Comparison of ENCODE assay signal across 1 cellular context in the genomic region with DNA sequence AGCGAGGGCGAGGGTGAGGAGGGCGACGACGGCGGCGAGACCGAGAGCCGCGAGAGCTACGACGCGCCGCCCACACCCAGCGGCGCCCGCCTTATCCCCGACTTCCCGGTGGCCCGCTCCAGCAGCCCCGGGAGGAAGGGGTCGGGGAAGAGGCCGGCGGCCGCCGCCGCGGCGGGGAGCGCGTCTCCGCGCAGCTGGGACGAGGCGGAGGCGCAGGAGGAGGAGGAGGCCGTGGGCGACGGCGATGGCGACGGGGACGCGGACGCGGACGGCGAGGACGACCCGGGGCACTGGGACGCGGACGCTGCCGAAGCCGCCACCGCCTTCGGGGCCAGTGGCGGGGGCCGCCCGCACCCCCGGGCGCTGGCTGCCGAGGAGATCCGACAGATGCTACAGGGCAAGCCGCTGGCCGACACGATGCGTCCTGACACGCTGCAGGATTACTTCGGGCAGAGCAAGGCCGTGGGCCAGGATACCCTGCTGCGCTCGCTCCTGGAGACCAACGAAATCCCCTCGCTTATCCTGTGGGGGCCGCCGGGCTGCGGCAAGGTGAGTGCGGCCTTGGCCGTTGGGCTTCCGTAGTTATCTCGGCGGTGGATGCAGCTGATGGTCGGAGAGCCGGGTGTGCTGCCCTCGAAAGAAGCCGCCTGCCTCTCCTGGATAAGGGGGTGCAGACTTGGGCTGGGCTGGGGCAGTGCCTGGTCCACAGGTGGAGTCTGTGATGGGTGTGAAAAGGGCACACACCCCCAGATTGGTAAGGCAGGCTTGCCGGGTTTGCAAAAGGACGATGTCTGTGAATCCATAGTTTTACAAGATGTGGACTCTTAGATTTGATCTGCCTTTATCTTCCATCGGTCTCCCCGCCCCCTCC.
TF ChIP-seq lines count a peak whose summit lies in the region.

No MANE protein-coding gene starts in this region.

TF ChIP-seq in HepG2, 621 proteins besides CTCF, POLR2A, EP300 and RAD21 (continues in another document):
- TF ChIP-seq IRF2 (CRISPR knock-in tag; IDR thresholded peaks at IDR 0.05) = no peak
- no peak for TF ChIP-seq KLF13 (CRISPR knock-in tag; IDR thresholded peaks at IDR 0.05)
- no peak for TF ChIP-seq ZNF354B (CRISPR knock-in tag; IDR thresholded peaks at IDR 0.05)
- no peak for TF ChIP-seq ZBTB3 (CRISPR knock-in tag; IDR thresholded peaks at IDR 0.05; ENCODE audit: borderline replicate concordance, low read depth)
- TF ChIP-seq, protein P1, sequence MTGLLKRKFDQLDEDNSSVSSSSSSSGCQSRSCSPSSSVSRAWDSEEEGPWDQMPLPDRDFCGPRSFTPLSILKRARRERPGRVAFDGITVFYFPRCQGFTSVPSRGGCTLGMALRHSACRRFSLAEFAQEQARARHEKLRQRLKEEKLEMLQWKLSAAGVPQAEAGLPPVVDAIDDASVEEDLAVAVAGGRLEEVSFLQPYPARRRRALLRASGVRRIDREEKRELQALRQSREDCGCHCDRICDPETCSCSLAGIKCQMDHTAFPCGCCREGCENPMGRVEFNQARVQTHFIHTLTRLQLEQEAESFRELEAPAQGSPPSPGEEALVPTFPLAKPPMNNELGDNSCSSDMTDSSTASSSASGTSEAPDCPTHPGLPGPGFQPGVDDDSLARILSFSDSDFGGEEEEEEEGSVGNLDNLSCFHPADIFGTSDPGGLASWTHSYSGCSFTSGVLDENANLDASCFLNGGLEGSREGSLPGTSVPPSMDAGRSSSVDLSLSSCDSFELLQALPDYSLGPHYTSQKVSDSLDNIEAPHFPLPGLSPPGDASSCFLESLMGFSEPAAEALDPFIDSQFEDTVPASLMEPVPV (CRISPR knock-in tag; IDR thresholded peaks at IDR 0.05) = no peak
- 0 out of 2 replicates have a peak, but pooled peaks have one; percentile 11 for TF ChIP-seq ELK4 (CRISPR knock-in tag; IDR thresholded peaks at IDR 0.05; ENCODE audit: borderline replicate concordance)
- TF ChIP-seq TIGD3 (CRISPR knock-in tag; IDR thresholded peaks at IDR 0.05; ENCODE audit: borderline replicate concordance) = 0 out of 2 replicates have a peak, but pooled peaks have one; percentile 76
- TF ChIP-seq ZNF225 (CRISPR knock-in tag; IDR thresholded peaks at IDR 0.05) = peak; percentile 85
- TF ChIP-seq DDIT3 (CRISPR knock-in tag; IDR thresholded peaks at IDR 0.05) = no peak
- no peak for TF ChIP-seq HHEX (CRISPR knock-in tag; IDR thresholded peaks at IDR 0.05)
- TF ChIP-seq, protein P2, sequence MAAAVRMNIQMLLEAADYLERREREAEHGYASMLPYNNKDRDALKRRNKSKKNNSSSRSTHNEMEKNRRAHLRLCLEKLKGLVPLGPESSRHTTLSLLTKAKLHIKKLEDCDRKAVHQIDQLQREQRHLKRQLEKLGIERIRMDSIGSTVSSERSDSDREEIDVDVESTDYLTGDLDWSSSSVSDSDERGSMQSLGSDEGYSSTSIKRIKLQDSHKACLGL (CRISPR knock-in tag; IDR thresholded peaks at IDR 0.05) = peak; percentile 78
- TF ChIP-seq ESRRA (CRISPR knock-in tag; IDR thresholded peaks at IDR 0.05; ENCODE audit: low read depth) = peak; percentile 46; the same call in 1 of the 2 replicates
- no peak for TF ChIP-seq MATR3 (CRISPR knock-in tag; IDR thresholded peaks at IDR 0.05)
- TF ChIP-seq PPARG (CRISPR knock-in tag; conservative IDR thresholded peaks at IDR 0.05) = no peak
- no peak for TF ChIP-seq ZNF329 (CRISPR knock-in tag; IDR thresholded peaks at IDR 0.05; ENCODE audit: low read depth)
- TF ChIP-seq ZNF816 (CRISPR knock-in tag; IDR thresholded peaks at IDR 0.05; ENCODE audit: borderline replicate concordance) = no peak
- no peak for TF ChIP-seq ZNF616 (CRISPR knock-in tag; IDR thresholded peaks at IDR 0.05; ENCODE audit: low read depth)
- TF ChIP-seq, protein P3, sequence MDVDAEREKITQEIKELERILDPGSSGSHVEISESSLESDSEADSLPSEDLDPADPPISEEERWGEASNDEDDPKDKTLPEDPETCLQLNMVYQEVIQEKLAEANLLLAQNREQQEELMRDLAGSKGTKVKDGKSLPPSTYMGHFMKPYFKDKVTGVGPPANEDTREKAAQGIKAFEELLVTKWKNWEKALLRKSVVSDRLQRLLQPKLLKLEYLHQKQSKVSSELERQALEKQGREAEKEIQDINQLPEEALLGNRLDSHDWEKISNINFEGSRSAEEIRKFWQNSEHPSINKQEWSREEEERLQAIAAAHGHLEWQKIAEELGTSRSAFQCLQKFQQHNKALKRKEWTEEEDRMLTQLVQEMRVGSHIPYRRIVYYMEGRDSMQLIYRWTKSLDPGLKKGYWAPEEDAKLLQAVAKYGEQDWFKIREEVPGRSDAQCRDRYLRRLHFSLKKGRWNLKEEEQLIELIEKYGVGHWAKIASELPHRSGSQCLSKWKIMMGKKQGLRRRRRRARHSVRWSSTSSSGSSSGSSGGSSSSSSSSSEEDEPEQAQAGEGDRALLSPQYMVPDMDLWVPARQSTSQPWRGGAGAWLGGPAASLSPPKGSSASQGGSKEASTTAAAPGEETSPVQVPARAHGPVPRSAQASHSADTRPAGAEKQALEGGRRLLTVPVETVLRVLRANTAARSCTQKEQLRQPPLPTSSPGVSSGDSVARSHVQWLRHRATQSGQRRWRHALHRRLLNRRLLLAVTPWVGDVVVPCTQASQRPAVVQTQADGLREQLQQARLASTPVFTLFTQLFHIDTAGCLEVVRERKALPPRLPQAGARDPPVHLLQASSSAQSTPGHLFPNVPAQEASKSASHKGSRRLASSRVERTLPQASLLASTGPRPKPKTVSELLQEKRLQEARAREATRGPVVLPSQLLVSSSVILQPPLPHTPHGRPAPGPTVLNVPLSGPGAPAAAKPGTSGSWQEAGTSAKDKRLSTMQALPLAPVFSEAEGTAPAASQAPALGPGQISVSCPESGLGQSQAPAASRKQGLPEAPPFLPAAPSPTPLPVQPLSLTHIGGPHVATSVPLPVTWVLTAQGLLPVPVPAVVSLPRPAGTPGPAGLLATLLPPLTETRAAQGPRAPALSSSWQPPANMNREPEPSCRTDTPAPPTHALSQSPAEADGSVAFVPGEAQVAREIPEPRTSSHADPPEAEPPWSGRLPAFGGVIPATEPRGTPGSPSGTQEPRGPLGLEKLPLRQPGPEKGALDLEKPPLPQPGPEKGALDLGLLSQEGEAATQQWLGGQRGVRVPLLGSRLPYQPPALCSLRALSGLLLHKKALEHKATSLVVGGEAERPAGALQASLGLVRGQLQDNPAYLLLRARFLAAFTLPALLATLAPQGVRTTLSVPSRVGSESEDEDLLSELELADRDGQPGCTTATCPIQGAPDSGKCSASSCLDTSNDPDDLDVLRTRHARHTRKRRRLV (CRISPR knock-in tag; IDR thresholded peaks at IDR 0.05) = no peak; the same call in 1 of the 2 replicates
- no peak for TF ChIP-seq ZNF878 (CRISPR knock-in tag; IDR thresholded peaks at IDR 0.05)
- peak; percentile 66; the same call in 1 of the 2 replicates for TF ChIP-seq CHD2 (IDR thresholded peaks at IDR 0.05; ENCODE audit: low read depth, low read length)
- 0 out of 2 replicates have a peak, but pooled peaks have one; percentile 12 for TF ChIP-seq ZNF703 (CRISPR knock-in tag; IDR thresholded peaks at IDR 0.05; ENCODE audit: borderline replicate concordance)
- TF ChIP-seq ZNF792 (CRISPR knock-in tag; IDR thresholded peaks at IDR 0.05) = 0 out of 2 replicates have a peak, but pooled peaks have one; percentile 14
- peak; percentile 74 for TF ChIP-seq ZNF160 (CRISPR knock-in tag; IDR thresholded peaks at IDR 0.05)
- TF ChIP-seq ZBTB46 (CRISPR knock-in tag; IDR thresholded peaks at IDR 0.05; ENCODE audit: borderline replicate concordance) = 0 out of 2 replicates have a peak, but pooled peaks have one; percentile 53
- no peak for TF ChIP-seq PBX3 (CRISPR knock-in tag; IDR thresholded peaks at IDR 0.05; ENCODE audit: borderline replicate concordance)
- no peak for TF ChIP-seq ZMYM2 (CRISPR knock-in tag; IDR thresholded peaks at IDR 0.05)
- no peak for TF ChIP-seq SSRP1 (CRISPR knock-in tag; IDR thresholded peaks at IDR 0.05)
- TF ChIP-seq FOXC1 (CRISPR knock-in tag; IDR thresholded peaks at IDR 0.05; ENCODE audit: borderline replicate concordance) = no peak
- 0 out of 2 replicates have a peak, but pooled peaks have one; percentile 63 for TF ChIP-seq SAP130 (CRISPR knock-in tag; IDR thresholded peaks at IDR 0.05; ENCODE audit: low read depth)
- TF ChIP-seq RARG (CRISPR knock-in tag; IDR thresholded peaks at IDR 0.05; ENCODE audit: low read depth) = no peak
- TF ChIP-seq U2AF2 (IDR thresholded peaks at IDR 0.05; ENCODE audit: low read depth, low read length) = no peak
- TF ChIP-seq ZNF496 (CRISPR knock-in tag; IDR thresholded peaks at IDR 0.05; ENCODE audit: insufficient replicate concordance) = no peak
- TF ChIP-seq, protein P4, sequence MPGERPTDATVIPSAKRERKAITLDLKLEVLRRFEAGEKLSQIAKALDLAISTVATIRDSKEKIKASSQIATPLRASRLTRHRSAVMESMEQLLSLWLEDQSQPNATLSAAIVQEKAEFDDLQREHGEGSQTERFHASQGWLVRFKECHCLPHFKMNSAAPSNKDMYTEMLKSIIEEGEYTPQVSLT (CRISPR knock-in tag; IDR thresholded peaks at IDR 0.05; ENCODE audit: borderline replicate concordance, low read depth) = no peak
- TF ChIP-seq ZFP36L1 (CRISPR knock-in tag; IDR thresholded peaks at IDR 0.05) = no peak
- TF ChIP-seq BCLAF1 (IDR thresholded peaks at IDR 0.05) = no peak
- TF ChIP-seq, protein P5, sequence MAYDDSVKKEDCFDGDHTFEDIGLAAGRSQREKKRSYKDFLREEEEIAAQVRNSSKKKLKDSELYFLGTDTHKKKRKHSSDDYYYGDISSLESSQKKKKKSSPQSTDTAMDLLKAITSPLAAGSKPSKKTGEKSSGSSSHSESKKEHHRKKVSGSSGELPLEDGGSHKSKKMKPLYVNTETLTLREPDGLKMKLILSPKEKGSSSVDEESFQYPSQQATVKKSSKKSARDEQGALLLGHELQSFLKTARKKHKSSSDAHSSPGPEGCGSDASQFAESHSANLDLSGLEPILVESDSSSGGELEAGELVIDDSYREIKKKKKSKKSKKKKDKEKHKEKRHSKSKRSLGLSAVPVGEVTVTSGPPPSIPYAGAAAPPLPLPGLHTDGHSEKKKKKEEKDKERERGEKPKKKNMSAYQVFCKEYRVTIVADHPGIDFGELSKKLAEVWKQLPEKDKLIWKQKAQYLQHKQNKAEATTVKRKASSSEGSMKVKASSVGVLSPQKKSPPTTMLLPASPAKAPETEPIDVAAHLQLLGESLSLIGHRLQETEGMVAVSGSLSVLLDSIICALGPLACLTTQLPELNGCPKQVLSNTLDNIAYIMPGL (CRISPR knock-in tag; IDR thresholded peaks at IDR 0.05; ENCODE audit: borderline replicate concordance in 1 of 2, low read depth in 1 of 2) = peak; percentile 38 to 69; a peak in 2 of 4 replicates
- TF ChIP-seq ZNF124 (CRISPR knock-in tag; IDR thresholded peaks at IDR 0.05) = peak; percentile 12; the same call in 1 of the 2 replicates
